In the genomic region with DNA sequence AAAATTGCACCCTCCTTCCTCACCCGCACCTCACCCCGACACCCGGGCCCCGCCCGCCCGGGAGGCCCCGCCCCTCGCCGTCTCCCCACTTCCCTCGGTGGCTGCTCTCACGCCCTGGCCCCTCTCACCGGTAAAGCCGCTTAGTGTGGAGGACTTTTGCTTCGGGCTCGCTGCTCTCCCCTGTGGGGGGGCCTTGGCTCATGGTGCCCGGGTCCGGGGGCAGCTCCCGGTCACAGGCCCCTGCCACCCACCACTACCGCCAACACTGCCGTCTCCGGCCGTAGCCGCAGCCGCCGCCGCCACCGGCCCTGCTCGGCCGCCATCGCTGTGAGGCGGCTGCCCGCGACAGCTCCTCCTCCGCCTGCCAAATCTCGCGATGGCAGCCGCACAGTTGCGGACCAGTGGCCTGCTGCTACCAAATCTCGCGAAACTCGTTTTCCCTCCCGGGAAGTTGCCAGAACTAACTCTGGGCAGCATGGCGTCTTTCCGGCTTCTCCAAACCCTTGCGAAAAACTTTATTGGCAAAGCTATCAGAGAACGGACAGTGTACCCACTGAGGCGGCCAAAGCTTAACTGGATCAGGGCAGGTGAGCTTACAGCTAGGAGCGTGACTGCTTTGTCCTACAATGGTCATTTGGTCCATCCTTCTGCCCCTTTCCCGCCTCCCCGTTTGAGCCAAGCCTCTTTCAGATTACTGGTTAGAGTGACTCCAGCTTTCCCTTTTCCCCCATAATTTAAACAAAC, we compare ENCODE assay signal across 8 cellular contexts. TPM values are rescaled to one million over a fixed set of nuclear protein-coding genes. Genes with fewer than 3 reads are reported as not detected.
DNase-seq lines count a peak whose midpoint lies in the region; ATAC-seq, FAIRE-seq and TF ChIP-seq lines count a peak whose summit lies in the region.

Gene SMG5, minus strand, starts transcription at position 347 of the 744 bp plus-strand sequence. Its CDS starts 145 bp downstream, at position 202.

- DNase-seq in NCI-H187 (lab: John Stamatoyannopoulos, UW): peak; percentile 97 to 99
- DNase-seq in T-helper 2 cell: peak; percentile 84 to 99 (median 95)
- DNase-seq in left ventricle myocardium superior: peak; percentile 97
- DNase-seq in psoas muscle: peak; percentile 97 to 98
- DNase-seq in urothelium cell line (ENCODE audit: low spot score): peak; percentile 99

- peaks cover 33% of the 10 kb centered on the region for H3K4me1 ChIP-seq in psoas muscle

- TF ChIP-seq CTCF in psoas muscle (IDR thresholded peaks at IDR 0.05): no peak

- peak within 1 kb of the TSS; percentile 81 for H3K27ac ChIP-seq in angular gyrus (ENCODE audit: low read depth, low read length)
- peak within 1 kb of the TSS; percentile 92 for H3K27ac ChIP-seq in psoas muscle

- peak; percentile 91 for FAIRE-seq in urothelium cell line (lab: Jason Lieb, UNC)

- H3K27me3 ChIP-seq in psoas muscle (ENCODE audit: insufficient read depth in 3 of 3, low read length in 2 of 3): no peaks in the 10 kb centered on the region

- peaks cover 4 to 31% of the 10 kb centered on the region in 2 donors for H3K36me3 ChIP-seq in psoas muscle (ENCODE audit: insufficient read depth in 1 of 2, low read depth in 1 of 2)

- intact Hi-C loops in left ventricle myocardium superior (cut with micrococcal nuclease): no loop called here
- intact Hi-C loops in psoas muscle (cut with DNase I): no loop called here

- 0 to 1% (median 0%) methylated on average over 46 to 50 of the region's 50 CpGs for WGBS in psoas muscle, 3 donors

- ATAC-seq in GM18498 (IDR thresholded peaks at IDR 0.05; ENCODE audit: unreplicated experiment) (peak; percentile 85), HG02938 (IDR thresholded peaks at IDR 0.05; ENCODE audit: unreplicated experiment) (peak; percentile 78), left ventricle myocardium superior (peak; percentile 89), psoas muscle (peak; percentile 88 to 92 (median 90))

- H3K9me3 ChIP-seq in psoas muscle: no peaks in the 10 kb centered on the region

- peak within 1 kb of the TSS; percentile 85 for H3K4me3 ChIP-seq in psoas muscle

RNA-seq across cellular contexts. Expression of gene SMG5, which starts in this region (rescaled TPM):
- 84.5 TPM for total RNA-seq in left ventricle myocardium superior
- total RNA-seq in psoas muscle: 10 to 100 TPM; 46.8 to 90.7 (median 80.8) TPM
- 10 to 100 TPM; 54.0 to 74.5 (median 72.4) TPM for polyA plus RNA-seq in psoas muscle

Comparison
In these comparisons a context has a peak if more than half of its experiments do, and no peak if none do; other contexts are left out.
1. Peak in every context shown above with its lines: DNase-seq, ATAC-seq, H3K4me3 ChIP-seq and H3K27ac ChIP-seq.